ENCODE assay signal across 9 cellular contexts in genomic region chr6:15287670-15288069, GRCh38. TPM values are rescaled to one million over a fixed set of nuclear protein-coding genes. Genes with fewer than 3 reads are reported as not detected.
DNase-seq lines count a peak whose midpoint lies in the region; ATAC-seq and TF ChIP-seq lines count a peak whose summit lies in the region.
"Had no signal": no experiment of that assay in that cellular context is flagged by ENCODE, and none has a peak within 500 bp of the region (broad histone marks: within the 10 kb centered on the region; RNA-seq: fewer than 3 reads in every experiment).

No MANE protein-coding gene starts in this region.

- peak; percentile 96 for ATAC-seq in HG03342 (IDR thresholded peaks at IDR 0.05; ENCODE audit: unreplicated experiment)

- intact Hi-C loops in ascending aorta (cut with DNase I): no loop called here

- H3K27me3 Mint-ChIP-seq in activated naive CD8-positive, alpha-beta T cell treated with anti-CD3 and anti-CD28 coated beads for 36 hours: no peaks in the 10 kb centered on the region

- TF ChIP-seq CTCF in GM12865 (IDR thresholded peaks at IDR 0.05; ENCODE audit: insufficient read depth, low read depth, low read length, missing control alignments) (no peak), GM20000 (IDR thresholded peaks at IDR 0.05; ENCODE audit: extremely low read depth, missing control alignments) (no peak), ascending aorta (IDR thresholded peaks at IDR 0.05) (no peak)

- peak; percentile 82 for DNase-seq in GM12865 (ENCODE audit: low read depth)
- DNase-seq in GM20000 (ENCODE audit: low spot score): peak; percentile 64
- no peak for DNase-seq in activated naive CD8-positive, alpha-beta T cell treated with anti-CD3 and anti-CD28 coated beads for 36 hours
- no peak for DNase-seq in ascending aorta (ENCODE audit: low spot score in 2 of 2)
- no peak for DNase-seq in AG08396 (ENCODE audit: low spot score)
- no peak for DNase-seq in cortex of kidney (lab: John Stamatoyannopoulos, UW)
- DNase-seq in NCI-H1694 (lab: John Stamatoyannopoulos, UW): no peak
- DNase-seq: PC-9 had no signal

- peaks cover 32% of the 10 kb centered on the region for H3K36me3 Mint-ChIP-seq in activated naive CD8-positive, alpha-beta T cell treated with anti-CD3 and anti-CD28 coated beads for 36 hours

- H3K27ac Mint-ChIP-seq in activated naive CD8-positive, alpha-beta T cell treated with anti-CD3 and anti-CD28 coated beads for 36 hours: peak overlapping the region; percentile 6

- no peak overlapping the region for H3K27ac ChIP-seq in ascending aorta
- H3K27ac ChIP-seq: PC-9 had no signal

- peaks cover 45% of the 10 kb centered on the region for H3K4me1 Mint-ChIP-seq in activated naive CD8-positive, alpha-beta T cell treated with anti-CD3 and anti-CD28 coated beads for 36 hours

- no peaks in the 10 kb centered on the region for H3K9me3 Mint-ChIP-seq in activated naive CD8-positive, alpha-beta T cell treated with anti-CD3 and anti-CD28 coated beads for 36 hours

- H3K9me3 ChIP-seq in ascending aorta: no peaks in the 10 kb centered on the region

- no peaks in the 10 kb centered on the region for H3K27me3 ChIP-seq in ascending aorta

- H3K36me3 ChIP-seq in ascending aorta: no peaks in the 10 kb centered on the region

- no peak overlapping the region for H3K4me3 Mint-ChIP-seq in activated naive CD8-positive, alpha-beta T cell treated with anti-CD3 and anti-CD28 coated beads for 36 hours

- no peak overlapping the region for H3K4me3 ChIP-seq in GM12865 (ENCODE audit: low read depth, low read length)
- no peak overlapping the region for H3K4me3 ChIP-seq in ascending aorta
- H3K4me3 ChIP-seq: PC-9 had no signal

- H3K4me1 ChIP-seq in ascending aorta: no peaks in the 10 kb centered on the region

RNA-seq across cellular contexts. Expression of gene JARID2, which starts 41.8 kb away (rescaled TPM):
- 10 to 100 TPM; 19.3 to 20.1 TPM for total RNA-seq in activated naive CD8-positive, alpha-beta T cell treated with anti-CD3 and anti-CD28 coated beads for 36 hours
- total RNA-seq in ascending aorta: 5.0 TPM

Comparison
In these comparisons a context has a peak if more than half of its experiments do, and no peak if none do; other contexts are left out.
1. DNase-seq: peak in GM12865 (single experiment) and GM20000 (single experiment); none in activated naive CD8-positive, alpha-beta T cell treated with anti-CD3 and anti-CD28 coated beads for 36 hours (single experiment), ascending aorta (0 of 2), AG08396 (single experiment), cortex of kidney (single experiment) and NCI-H1694 (single experiment).